22 cellular contexts compared by ENCODE assay signal in genomic region chr1:62706985-62707745, GRCh38.
"Had no signal": no experiment of that assay in that cellular context is flagged by ENCODE, and none has a peak within 500 bp of the region (broad histone marks: within the 10 kb centered on the region; RNA-seq: fewer than 3 reads in every experiment).

No MANE protein-coding gene starts in this region.

- H3K36me3 Mint-ChIP-seq: activated naive CD8-positive, alpha-beta T cell treated with anti-CD3 and anti-CD28 coated beads for 36 hours had no signal

- H3K4me1 ChIP-seq: gastroesophageal sphincter, sigmoid colon, testis, upper lobe of right lung had no signal

- H3K36me3 ChIP-seq: gastroesophageal sphincter, upper lobe of right lung had no signal

- H3K9me3 ChIP-seq: sigmoid colon, testis, upper lobe of right lung had no signal

- H3K27me3 Mint-ChIP-seq: activated naive CD8-positive, alpha-beta T cell treated with anti-CD3 and anti-CD28 coated beads for 36 hours; memory B cell; stimulated activated naive B cell treated with anti-CD40 and anti-IgM and Interleukin-4, amounts not matched to agents 10 μg/mL and 1 μg/mL and 100 μg/mL, for 72 hours had no signal

- H3K27me3 ChIP-seq: gastroesophageal sphincter, sigmoid colon, testis, upper lobe of right lung had no signal

- ATAC-seq: gastroesophageal sphincter; stimulated activated naive B cell treated with anti-CD40 and anti-IgM and Interleukin-4, amounts not matched to agents 10 μg/mL and 1 μg/mL and 100 μg/mL, for 72 hours; upper lobe of right lung; WTC11 had no signal

- H3K9me3 Mint-ChIP-seq: memory B cell had no signal

- H3K4me3 ChIP-seq: gastroesophageal sphincter, sigmoid colon, testis, upper lobe of right lung had no signal

- DNase-seq: activated CD8-positive, alpha-beta memory T cell treated with anti-CD3 and anti-CD28 coated beads for 24 hours; activated CD8-positive, alpha-beta memory T cell treated with anti-CD3 and anti-CD28 coated beads, Interleukin-2, amount 50 U/mL, for 4 hours; activated naive CD4-positive, alpha-beta T cell treated with Interleukin-2 at 50 U/mL for 16 hours; activated naive CD8-positive, alpha-beta T cell treated with anti-CD3 and anti-CD28 coated beads for 36 hours; activated T-cell treated with anti-CD3 and anti-CD28 coated beads, Interleukin-2, amount 50 U/mL, for 48 hours; cortex of kidney; endodermal cell; head of caudate nucleus; nucleus accumbens; posterior cingulate gyrus; retina; sigmoid colon; stimulated activated CD4-positive, alpha-beta T cell treated with anti-CD3 and anti-CD28 coated beads, Interleukin-2, amount 100 ng/mL, for 48 hours; stimulated activated CD8-positive, alpha-beta memory T cell treated with anti-CD3 and anti-CD28 coated beads, Interleukin-4, amount 100 ng/mL, for 48 hours; stimulated activated naive B cell treated with anti-CD40 and anti-IgM and Interleukin-4, amounts not matched to agents 10 μg/mL and 1 μg/mL and 100 μg/mL, for 72 hours; T-helper 1 cell; testis; upper lobe of right lung had no signal

- H3K27ac ChIP-seq: epithelial cell of prostate, gastroesophageal sphincter, sigmoid colon, testis, upper lobe of right lung had no signal

- H3K4me3 Mint-ChIP-seq: activated naive CD8-positive, alpha-beta T cell treated with anti-CD3 and anti-CD28 coated beads for 36 hours; endodermal cell; memory B cell; stimulated activated naive B cell treated with anti-CD40 and anti-IgM and Interleukin-4, amounts not matched to agents 10 μg/mL and 1 μg/mL and 100 μg/mL, for 72 hours; WTC11 had no signal

- H3K27ac Mint-ChIP-seq: activated naive CD8-positive, alpha-beta T cell treated with anti-CD3 and anti-CD28 coated beads for 36 hours; endodermal cell; memory B cell; stimulated activated naive B cell treated with anti-CD40 and anti-IgM and Interleukin-4, amounts not matched to agents 10 μg/mL and 1 μg/mL and 100 μg/mL, for 72 hours; WTC11 had no signal

- H3K4me1 Mint-ChIP-seq: activated naive CD8-positive, alpha-beta T cell treated with anti-CD3 and anti-CD28 coated beads for 36 hours; memory B cell; stimulated activated naive B cell treated with anti-CD40 and anti-IgM and Interleukin-4, amounts not matched to agents 10 μg/mL and 1 μg/mL and 100 μg/mL, for 72 hours had no signal
